Comparison of ENCODE assay signal across 2 cellular contexts in genomic region chr17:41794603-41794975, GRCh38.
TF ChIP-seq lines count a peak whose summit lies in the region.

No MANE protein-coding gene starts in this region.

TF ChIP-seq in liver, 16 proteins besides CTCF, POLR2A, EP300 and RAD21:
- TF ChIP-seq FOXA1 (IDR thresholded peaks at IDR 0.05): no peak
- TF ChIP-seq NR2F2 (IDR thresholded peaks at IDR 0.05): peak; percentile 69

TF ChIP-seq in HepG2, 621 proteins besides CTCF, POLR2A, EP300 and RAD21:
- no peak for TF ChIP-seq HNF4A (CRISPR knock-in tag; IDR thresholded peaks at IDR 0.05)
- TF ChIP-seq, protein P1, sequence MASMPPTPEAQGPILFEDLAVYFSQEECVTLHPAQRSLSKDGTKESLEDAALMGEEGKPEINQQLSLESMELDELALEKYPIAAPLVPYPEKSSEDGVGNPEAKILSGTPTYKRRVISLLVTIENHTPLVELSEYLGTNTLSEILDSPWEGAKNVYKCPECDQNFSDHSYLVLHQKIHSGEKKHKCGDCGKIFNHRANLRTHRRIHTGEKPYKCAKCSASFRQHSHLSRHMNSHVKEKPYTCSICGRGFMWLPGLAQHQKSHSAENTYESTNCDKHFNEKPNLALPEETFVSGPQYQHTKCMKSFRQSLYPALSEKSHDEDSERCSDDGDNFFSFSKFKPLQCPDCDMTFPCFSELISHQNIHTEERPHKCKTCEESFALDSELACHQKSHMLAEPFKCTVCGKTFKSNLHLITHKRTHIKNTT (CRISPR knock-in tag; IDR thresholded peaks at IDR 0.05): no peak
- TF ChIP-seq ZNF572 (CRISPR knock-in tag; IDR thresholded peaks at IDR 0.05): no peak
- no peak for TF ChIP-seq SRY (CRISPR knock-in tag; IDR thresholded peaks at IDR 0.05)
- TF ChIP-seq CENPX (CRISPR knock-in tag; IDR thresholded peaks at IDR 0.05): no peak
- no peak for TF ChIP-seq ZNF383 (CRISPR knock-in tag; IDR thresholded peaks at IDR 0.05; ENCODE audit: borderline replicate concordance)
- TF ChIP-seq ZUFSP (CRISPR knock-in tag; IDR thresholded peaks at IDR 0.05; ENCODE audit: borderline replicate concordance): no peak
- no peak for TF ChIP-seq CREM (IDR thresholded peaks at IDR 0.05)
- no peak for TF ChIP-seq CREM (CRISPR knock-in tag; IDR thresholded peaks at IDR 0.05)
- TF ChIP-seq GATAD2A (CRISPR knock-in tag; IDR thresholded peaks at IDR 0.05): no peak
- no peak for TF ChIP-seq ZMYM2 (CRISPR knock-in tag; IDR thresholded peaks at IDR 0.05)
